1 cellular context compared by ENCODE assay signal in the genomic region with DNA sequence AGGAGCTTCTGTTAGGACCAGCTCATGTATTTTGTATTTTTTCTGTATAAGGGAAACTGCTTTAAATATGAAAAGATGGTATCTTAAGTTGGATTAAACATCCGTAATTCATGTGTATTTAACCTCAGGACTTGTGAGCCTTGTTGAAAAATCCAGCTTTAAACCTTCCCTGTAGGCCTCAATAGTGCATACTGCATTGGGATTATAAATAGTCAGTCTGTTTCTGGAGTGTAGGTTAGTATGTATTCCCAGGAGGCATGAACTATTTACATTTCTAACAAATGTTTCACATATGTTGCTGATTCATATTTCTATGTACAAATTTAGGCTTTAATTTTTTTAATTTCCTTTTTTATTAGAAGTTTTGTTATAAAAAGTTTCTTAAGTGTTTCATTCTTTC.
TF ChIP-seq lines count a peak whose summit lies in the region.

No MANE protein-coding gene starts in this region.

TF ChIP-seq in K562, 482 proteins besides CTCF, POLR2A, EP300 and RAD21 (continued from another document):
- no peak for TF ChIP-seq FOS (IDR thresholded peaks at IDR 0.05; ENCODE audit: extremely low read depth, insufficient read length)
- TF ChIP-seq OTX1 (CRISPR knock-in tag; IDR thresholded peaks at IDR 0.05): no peak
- TF ChIP-seq, protein P1, sequence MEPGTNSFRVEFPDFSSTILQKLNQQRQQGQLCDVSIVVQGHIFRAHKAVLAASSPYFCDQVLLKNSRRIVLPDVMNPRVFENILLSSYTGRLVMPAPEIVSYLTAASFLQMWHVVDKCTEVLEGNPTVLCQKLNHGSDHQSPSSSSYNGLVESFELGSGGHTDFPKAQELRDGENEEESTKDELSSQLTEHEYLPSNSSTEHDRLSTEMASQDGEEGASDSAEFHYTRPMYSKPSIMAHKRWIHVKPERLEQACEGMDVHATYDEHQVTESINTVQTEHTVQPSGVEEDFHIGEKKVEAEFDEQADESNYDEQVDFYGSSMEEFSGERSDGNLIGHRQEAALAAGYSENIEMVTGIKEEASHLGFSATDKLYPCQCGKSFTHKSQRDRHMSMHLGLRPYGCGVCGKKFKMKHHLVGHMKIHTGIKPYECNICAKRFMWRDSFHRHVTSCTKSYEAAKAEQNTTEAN (CRISPR knock-in tag; IDR thresholded peaks at IDR 0.05): no peak
- TF ChIP-seq, protein P2, sequence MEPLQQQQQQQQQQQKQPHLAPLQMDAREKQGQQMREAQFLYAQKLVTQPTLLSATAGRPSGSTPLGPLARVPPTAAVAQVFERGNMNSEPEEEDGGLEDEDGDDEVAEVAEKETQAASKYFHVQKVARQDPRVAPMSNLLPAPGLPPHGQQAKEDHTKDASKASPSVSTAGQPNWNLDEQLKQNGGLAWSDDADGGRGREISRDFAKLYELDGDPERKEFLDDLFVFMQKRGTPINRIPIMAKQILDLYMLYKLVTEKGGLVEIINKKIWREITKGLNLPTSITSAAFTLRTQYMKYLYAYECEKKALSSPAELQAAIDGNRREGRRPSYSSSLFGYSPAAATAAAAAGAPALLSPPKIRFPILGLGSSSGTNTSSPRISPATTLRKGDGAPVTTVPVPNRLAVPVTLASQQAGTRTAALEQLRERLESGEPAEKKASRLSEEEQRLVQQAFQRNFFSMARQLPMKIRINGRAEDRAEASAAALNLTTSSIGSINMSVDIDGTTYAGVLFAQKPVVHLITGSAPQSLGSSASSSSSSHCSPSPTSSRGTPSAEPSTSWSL (CRISPR knock-in tag; IDR thresholded peaks at IDR 0.05; ENCODE audit: borderline replicate concordance): no peak
- TF ChIP-seq, protein P3, sequence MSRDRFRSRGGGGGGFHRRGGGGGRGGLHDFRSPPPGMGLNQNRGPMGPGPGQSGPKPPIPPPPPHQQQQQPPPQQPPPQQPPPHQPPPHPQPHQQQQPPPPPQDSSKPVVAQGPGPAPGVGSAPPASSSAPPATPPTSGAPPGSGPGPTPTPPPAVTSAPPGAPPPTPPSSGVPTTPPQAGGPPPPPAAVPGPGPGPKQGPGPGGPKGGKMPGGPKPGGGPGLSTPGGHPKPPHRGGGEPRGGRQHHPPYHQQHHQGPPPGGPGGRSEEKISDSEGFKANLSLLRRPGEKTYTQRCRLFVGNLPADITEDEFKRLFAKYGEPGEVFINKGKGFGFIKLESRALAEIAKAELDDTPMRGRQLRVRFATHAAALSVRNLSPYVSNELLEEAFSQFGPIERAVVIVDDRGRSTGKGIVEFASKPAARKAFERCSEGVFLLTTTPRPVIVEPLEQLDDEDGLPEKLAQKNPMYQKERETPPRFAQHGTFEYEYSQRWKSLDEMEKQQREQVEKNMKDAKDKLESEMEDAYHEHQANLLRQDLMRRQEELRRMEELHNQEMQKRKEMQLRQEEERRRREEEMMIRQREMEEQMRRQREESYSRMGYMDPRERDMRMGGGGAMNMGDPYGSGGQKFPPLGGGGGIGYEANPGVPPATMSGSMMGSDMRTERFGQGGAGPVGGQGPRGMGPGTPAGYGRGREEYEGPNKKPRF (IDR thresholded peaks at IDR 0.05; ENCODE audit: low read depth, low read length): no peak
- TF ChIP-seq, protein P4, sequence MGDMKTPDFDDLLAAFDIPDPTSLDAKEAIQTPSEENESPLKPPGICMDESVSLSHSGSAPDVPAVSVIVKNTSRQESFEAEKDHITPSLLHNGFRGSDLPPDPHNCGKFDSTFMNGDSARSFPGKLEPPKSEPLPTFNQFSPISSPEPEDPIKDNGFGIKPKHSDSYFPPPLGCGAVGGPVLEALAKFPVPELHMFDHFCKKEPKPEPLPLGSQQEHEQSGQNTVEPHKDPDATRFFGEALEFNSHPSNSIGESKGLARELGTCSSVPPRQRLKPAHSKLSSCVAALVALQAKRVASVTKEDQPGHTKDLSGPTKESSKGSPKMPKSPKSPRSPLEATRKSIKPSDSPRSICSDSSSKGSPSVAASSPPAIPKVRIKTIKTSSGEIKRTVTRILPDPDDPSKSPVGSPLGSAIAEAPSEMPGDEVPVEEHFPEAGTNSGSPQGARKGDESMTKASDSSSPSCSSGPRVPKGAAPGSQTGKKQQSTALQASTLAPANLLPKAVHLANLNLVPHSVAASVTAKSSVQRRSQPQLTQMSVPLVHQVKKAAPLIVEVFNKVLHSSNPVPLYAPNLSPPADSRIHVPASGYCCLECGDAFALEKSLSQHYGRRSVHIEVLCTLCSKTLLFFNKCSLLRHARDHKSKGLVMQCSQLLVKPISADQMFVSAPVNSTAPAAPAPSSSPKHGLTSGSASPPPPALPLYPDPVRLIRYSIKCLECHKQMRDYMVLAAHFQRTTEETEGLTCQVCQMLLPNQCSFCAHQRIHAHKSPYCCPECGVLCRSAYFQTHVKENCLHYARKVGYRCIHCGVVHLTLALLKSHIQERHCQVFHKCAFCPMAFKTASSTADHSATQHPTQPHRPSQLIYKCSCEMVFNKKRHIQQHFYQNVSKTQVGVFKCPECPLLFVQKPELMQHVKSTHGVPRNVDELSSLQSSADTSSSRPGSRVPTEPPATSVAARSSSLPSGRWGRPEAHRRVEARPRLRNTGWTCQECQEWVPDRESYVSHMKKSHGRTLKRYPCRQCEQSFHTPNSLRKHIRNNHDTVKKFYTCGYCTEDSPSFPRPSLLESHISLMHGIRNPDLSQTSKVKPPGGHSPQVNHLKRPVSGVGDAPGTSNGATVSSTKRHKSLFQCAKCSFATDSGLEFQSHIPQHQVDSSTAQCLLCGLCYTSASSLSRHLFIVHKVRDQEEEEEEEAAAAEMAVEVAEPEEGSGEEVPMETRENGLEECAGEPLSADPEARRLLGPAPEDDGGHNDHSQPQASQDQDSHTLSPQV (IDR thresholded peaks at IDR 0.05): no peak
- no peak for TF ChIP-seq CEBPG (CRISPR knock-in tag; IDR thresholded peaks at IDR 0.05)
- TF ChIP-seq CEBPG (tag; conservative IDR thresholded peaks at IDR 0.05 in 1 of 2, IDR thresholded peaks at IDR 0.05 in 1 of 2): no peak
- TF ChIP-seq, protein P5, sequence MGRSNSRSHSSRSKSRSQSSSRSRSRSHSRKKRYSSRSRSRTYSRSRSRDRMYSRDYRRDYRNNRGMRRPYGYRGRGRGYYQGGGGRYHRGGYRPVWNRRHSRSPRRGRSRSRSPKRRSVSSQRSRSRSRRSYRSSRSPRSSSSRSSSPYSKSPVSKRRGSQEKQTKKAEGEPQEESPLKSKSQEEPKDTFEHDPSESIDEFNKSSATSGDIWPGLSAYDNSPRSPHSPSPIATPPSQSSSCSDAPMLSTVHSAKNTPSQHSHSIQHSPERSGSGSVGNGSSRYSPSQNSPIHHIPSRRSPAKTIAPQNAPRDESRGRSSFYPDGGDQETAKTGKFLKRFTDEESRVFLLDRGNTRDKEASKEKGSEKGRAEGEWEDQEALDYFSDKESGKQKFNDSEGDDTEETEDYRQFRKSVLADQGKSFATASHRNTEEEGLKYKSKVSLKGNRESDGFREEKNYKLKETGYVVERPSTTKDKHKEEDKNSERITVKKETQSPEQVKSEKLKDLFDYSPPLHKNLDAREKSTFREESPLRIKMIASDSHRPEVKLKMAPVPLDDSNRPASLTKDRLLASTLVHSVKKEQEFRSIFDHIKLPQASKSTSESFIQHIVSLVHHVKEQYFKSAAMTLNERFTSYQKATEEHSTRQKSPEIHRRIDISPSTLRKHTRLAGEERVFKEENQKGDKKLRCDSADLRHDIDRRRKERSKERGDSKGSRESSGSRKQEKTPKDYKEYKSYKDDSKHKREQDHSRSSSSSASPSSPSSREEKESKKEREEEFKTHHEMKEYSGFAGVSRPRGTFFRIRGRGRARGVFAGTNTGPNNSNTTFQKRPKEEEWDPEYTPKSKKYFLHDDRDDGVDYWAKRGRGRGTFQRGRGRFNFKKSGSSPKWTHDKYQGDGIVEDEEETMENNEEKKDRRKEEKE (IDR thresholded peaks at IDR 0.05; ENCODE audit: borderline replicate concordance in 1 of 2, control insufficient read depth in 1 of 2, low read depth in 2 of 2, low read length in 1 of 2): no peak
- TF ChIP-seq ETV6 (IDR thresholded peaks at IDR 0.05; ENCODE audit: borderline replicate concordance in 1 of 2, low read depth in 2 of 2, low read length in 1 of 2): no peak
- TF ChIP-seq ETV6 (CRISPR knock-in tag; IDR thresholded peaks at IDR 0.05; ENCODE audit: borderline replicate concordance): no peak
- no peak for TF ChIP-seq ZNF644 (tag; IDR thresholded peaks at IDR 0.05; ENCODE audit: low read depth)
- no peak for TF ChIP-seq FOXA1 (IDR thresholded peaks at IDR 0.05; ENCODE audit: borderline replicate concordance)
- TF ChIP-seq, protein P6, sequence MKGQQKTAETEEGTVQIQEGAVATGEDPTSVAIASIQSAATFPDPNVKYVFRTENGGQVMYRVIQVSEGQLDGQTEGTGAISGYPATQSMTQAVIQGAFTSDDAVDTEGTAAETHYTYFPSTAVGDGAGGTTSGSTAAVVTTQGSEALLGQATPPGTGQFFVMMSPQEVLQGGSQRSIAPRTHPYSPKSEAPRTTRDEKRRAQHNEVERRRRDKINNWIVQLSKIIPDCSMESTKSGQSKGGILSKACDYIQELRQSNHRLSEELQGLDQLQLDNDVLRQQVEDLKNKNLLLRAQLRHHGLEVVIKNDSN (CRISPR knock-in tag; IDR thresholded peaks at IDR 0.05): no peak
- no peak for TF ChIP-seq ZKSCAN3 (CRISPR knock-in tag; IDR thresholded peaks at IDR 0.05)
